23 cellular contexts compared by ENCODE assay signal in the genomic region with DNA sequence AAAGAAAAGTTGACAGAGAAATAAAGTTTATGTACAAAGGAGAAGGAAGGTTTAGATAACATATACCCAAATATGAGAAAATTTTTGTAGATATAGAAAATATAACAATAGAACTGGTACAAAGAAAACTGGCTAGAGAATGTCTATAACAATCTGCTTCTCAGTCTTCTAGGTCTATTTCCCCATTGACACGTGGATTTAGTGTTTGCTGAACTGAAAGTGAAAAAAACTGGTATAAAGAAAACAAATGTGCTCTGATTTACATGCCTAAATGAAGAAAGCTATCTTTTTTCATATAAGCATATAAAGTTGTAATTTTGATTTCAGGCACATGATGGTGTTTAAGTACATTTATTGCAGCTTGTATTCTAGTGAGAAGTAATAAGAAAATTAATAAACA. TPM values are rescaled to one million over a fixed set of nuclear protein-coding genes. Genes with fewer than 3 reads are reported as not detected.
DNase-seq lines count a peak whose midpoint lies in the region; ATAC-seq and TF ChIP-seq lines count a peak whose summit lies in the region.
"Had no signal": no experiment of that assay in that cellular context is flagged by ENCODE, and none has a peak within 500 bp of the region (broad histone marks: within the 10 kb centered on the region; RNA-seq: fewer than 3 reads in every experiment).

No MANE protein-coding gene starts in this region.

- no peaks in the 10 kb centered on the region for H3K36me3 ChIP-seq in adrenal gland (replicated peaks in 1 of 2)
- H3K36me3 ChIP-seq: gastrocnemius medialis, HAP-1, Peyer's patch, transverse colon had no signal

- H3K27me3 ChIP-seq in adrenal gland = no peaks in the 10 kb centered on the region
- H3K27me3 ChIP-seq: Peyer's patch, transverse colon had no signal

- no peak for DNase-seq in activated CD4-positive, alpha-beta T cell treated with anti-CD3 and anti-CD28 coated beads for 1 hour
- no peak for DNase-seq in NCI-H1105 (lab: John Stamatoyannopoulos, UW)
- no peak for DNase-seq in NOMO-1 treated with dmso at 0.1 percent for 144 hours (lab: John Stamatoyannopoulos, UW; ENCODE audit: unreplicated experiment)
- DNase-seq in adrenal gland = no peak
- DNase-seq: activated CD4-positive, alpha-beta T cell treated with anti-CD3 and anti-CD28 coated beads, Interleukin-2, amount 50 U/mL, for 1 hour; activated naive CD4-positive, alpha-beta T cell treated with anti-CD3 and anti-CD28 coated beads for 36 hours; Caco-2; dermis blood vessel endothelial cell; gastrocnemius medialis; Karpas-422; left ventricle myocardium superior; NCI-H2171 treated with DMSO at 0.1 percent for 48 hours; NCI-H774; Peyer's patch; SK-N-SH; stimulated activated naive CD4-positive, alpha-beta T cell; transverse colon had no signal

- TF ChIP-seq POLR2A in adrenal gland (IDR thresholded peaks at IDR 0.05) = no peak

- H3K4me1 ChIP-seq in adrenal gland (replicated peaks in 1 of 2) = no peaks in the 10 kb centered on the region
- H3K4me1 ChIP-seq: Caco-2, gastrocnemius medialis, Peyer's patch, transverse colon had no signal

- no peaks in the 10 kb centered on the region for H3K9me3 ChIP-seq in adrenal gland (replicated peaks in 1 of 3)
- H3K9me3 ChIP-seq: Caco-2, gastrocnemius medialis, HAP-1, Peyer's patch, SK-N-SH, transverse colon had no signal

- TF ChIP-seq CTCF in VCaP (conservative IDR thresholded peaks at IDR 0.05) (no peak), adrenal gland (IDR thresholded peaks at IDR 0.05) (no peak)

- intact Hi-C loops in adrenal gland (cut with DNase I) = no loop called here

- no peak overlapping the region for H3K4me3 ChIP-seq in adrenal gland
- H3K4me3 ChIP-seq: gastrocnemius medialis, HAP-1, Peyer's patch, transverse colon had no signal

- 23 to 32% (median 24%) methylated on average over 1 of the region's 1 CpG for WGBS in adrenal gland, 4 donors

- H3K27ac ChIP-seq in VCaP (peak overlapping the region; percentile 25; the same call in 1 of the 2 replicates), adrenal gland (no peak overlapping the region)
- H3K27ac ChIP-seq: gastrocnemius medialis, Peyer's patch, transverse colon had no signal

- peak; percentile 59 for ATAC-seq in GM18868 (IDR thresholded peaks at IDR 0.05; ENCODE audit: unreplicated experiment)
- peak; percentile 59 for ATAC-seq in GM21529 (IDR thresholded peaks at IDR 0.05; ENCODE audit: unreplicated experiment)
- ATAC-seq in HG03064 (IDR thresholded peaks at IDR 0.05; ENCODE audit: low read depth, unreplicated experiment) = peak; percentile 56
- ATAC-seq: gastrocnemius medialis, left ventricle myocardium superior had no signal

RNA-seq across cellular contexts. Expression of a gene that starts 9.8 kb away (rescaled TPM):
- 1 to 10 TPM in 3 of 8 donors, under 1 TPM in 2, not detected in 3; 0.58 to 4.1 (median 2.1) TPM for total RNA-seq in adrenal gland
- 1 to 10 TPM in 2 of 3 donors, under 1 TPM in 1; 0.94 to 8.6 (median 2.9) TPM for polyA plus RNA-seq in adrenal gland
- total RNA-seq: activated naive CD4-positive, alpha-beta T cell treated with anti-CD3 and anti-CD28 coated beads for 36 hours; Caco-2; dermis blood vessel endothelial cell; epithelial cell of proximal tubule; gastrocnemius medialis; Peyer's patch had no signal
- polyA plus RNA-seq: SK-N-SH had no signal
